Comparison of ENCODE assay signal across 11 cellular contexts in genomic region chr16:67965668-67966548, GRCh38. TPM values are rescaled to one million over a fixed set of nuclear protein-coding genes. Genes with fewer than 3 reads are reported as not detected.
DNase-seq lines count a peak whose midpoint lies in the region; ATAC-seq and TF ChIP-seq lines count a peak whose summit lies in the region.
"Had no signal": no experiment of that assay in that cellular context is flagged by ENCODE, and none has a peak within 500 bp of the region (broad histone marks: within the 10 kb centered on the region; RNA-seq: fewer than 3 reads in every experiment).

No MANE protein-coding gene starts in this region.

- H3K27ac ChIP-seq in iPS-20b (ENCODE audit: low read length) (no peak overlapping the region), stomach smooth muscle (ENCODE audit: low read length) (peak overlapping the region; percentile 89)

- peak overlapping the region; percentile 97 for H3K27ac Mint-ChIP-seq in HFFc6

- H3K9me3 Mint-ChIP-seq in HFFc6, result no peaks in the 10 kb centered on the region
- H3K9me3 Mint-ChIP-seq: central memory CD8-positive, alpha-beta T cell had no signal

- H3K27me3 Mint-ChIP-seq in HFFc6 (ENCODE audit: insufficient read depth), result peaks cover 3% of the 10 kb centered on the region; the same call in 1 of the 2 replicates
- H3K27me3 Mint-ChIP-seq: central memory CD8-positive, alpha-beta T cell had no signal

- peaks cover 59% of the 10 kb centered on the region for H3K4me1 Mint-ChIP-seq in HFFc6 (ENCODE audit: low read depth)

- ATAC-seq in HG03097 (IDR thresholded peaks at IDR 0.05; ENCODE audit: low FRiP score, unreplicated experiment) (no peak), GM18867 (IDR thresholded peaks at IDR 0.05; ENCODE audit: unreplicated experiment) (no peak)

- H3K4me3 Mint-ChIP-seq in HFFc6, result peak overlapping the region; percentile 100

- DNase-seq in HFFc6 (no peak), astrocyte of the hippocampus (ENCODE audit: low read depth, low spot score) (peak; percentile 65), DMS114 treated with DMSO at 0.1 percent for 48 hours (lab: John Stamatoyannopoulos, UW; ENCODE audit: unreplicated experiment) (no peak), T1000 (lab: John Stamatoyannopoulos, UW) (no peak)
- DNase-seq: activated CD4-positive, CD25-positive, alpha-beta regulatory T cell; NCI-H1930 had no signal

- peaks cover 45% of the 10 kb centered on the region for H3K36me3 Mint-ChIP-seq in HFFc6 (ENCODE audit: low read depth)

- H3K27me3 ChIP-seq in iPS-20b (ENCODE audit: insufficient read depth, low read length), result peaks cover 8% of the 10 kb centered on the region; the same call in 1 of the 2 replicates
- no peaks in the 10 kb centered on the region for H3K27me3 ChIP-seq in stomach smooth muscle (ENCODE audit: control insufficient read depth in 1 of 2, insufficient read depth in 2 of 2, low read length in 2 of 2)

- H3K4me3 ChIP-seq in iPS-20b (ENCODE audit: low read length), result peak overlapping the region; percentile 30; the same call in 1 of the 2 replicates
- H3K4me3 ChIP-seq in stomach smooth muscle (ENCODE audit: low read length in 2 of 2), result peak overlapping the region; percentile 33 to 96

- H3K36me3 ChIP-seq in iPS-20b (ENCODE audit: insufficient read depth, low read depth, low read length) (peaks cover 25% of the 10 kb centered on the region), stomach smooth muscle (ENCODE audit: control insufficient read depth in 2 of 2, insufficient read depth in 2 of 2, low read length in 2 of 2) (peaks cover 19 to 24% of the 10 kb centered on the region in 2 donors)

- peaks cover 25% of the 10 kb centered on the region for H3K4me1 ChIP-seq in iPS-20b (ENCODE audit: insufficient read depth, low read length)
- H3K4me1 ChIP-seq in stomach smooth muscle (ENCODE audit: control insufficient read depth, insufficient read depth, low read length), result peaks cover 65% of the 10 kb centered on the region

- H3K9me3 ChIP-seq in iPS-20b (ENCODE audit: insufficient read depth, low read depth, low read length) (no peaks in the 10 kb centered on the region), stomach smooth muscle (ENCODE audit: control insufficient read depth in 2 of 2, low read length in 2 of 2) (no peaks in the 10 kb centered on the region)

- H3K9ac ChIP-seq in iPS-20b (ENCODE audit: low read depth, low read length) (peak overlapping the region; percentile 59; the same call in 1 of the 2 replicates), stomach smooth muscle (ENCODE audit: low read length in 2 of 2) (peak overlapping the region; percentile 95)

- no peak for TF ChIP-seq CTCF in HFFc6 (IDR thresholded peaks at IDR 0.05)

RNA-seq across cellular contexts. Expression of gene SLC12A4, which starts 2.5 kb away (rescaled TPM):
- 100 to 1,000 TPM in 1 of 6 experiments, 10 to 100 TPM in 5; 89.8 to 113 (median 98.9) TPM for total RNA-seq in HFFc6 (2021; fragmentation: NEBNext Ultra II Directional; extraction: Animal tissue kit (Norgen Biotek cat#: 25700))

RNA-seq across cellular contexts. Expression of gene DPEP3, which starts 14.4 kb away (rescaled TPM):
- not detected for total RNA-seq in HFFc6 (2021; fragmentation: NEBNext Ultra II Directional; extraction: Animal tissue kit (Norgen Biotek cat#: 25700))

RNA-seq across cellular contexts. Expression of gene LCAT, which starts 22.0 kb away (rescaled TPM):
- total RNA-seq in HFFc6 (2021; fragmentation: NEBNext Ultra II Directional; extraction: Animal tissue kit (Norgen Biotek cat#: 25700)), result 10 to 100 TPM; 17.6 to 21.8 (median 19.8) TPM

RNA-seq across cellular contexts. Expression of gene PSMB10, which starts 29.3 kb away (rescaled TPM):
- total RNA-seq in HFFc6 (2021; fragmentation: NEBNext Ultra II Directional; extraction: Animal tissue kit (Norgen Biotek cat#: 25700)), result 10 to 100 TPM; 36.3 to 49.7 (median 40.0) TPM

RNA-seq across cellular contexts. Expression of gene DPEP2, which starts 33.4 kb away (rescaled TPM):
- not detected for total RNA-seq in HFFc6 (2021; fragmentation: NEBNext Ultra II Directional; extraction: Animal tissue kit (Norgen Biotek cat#: 25700))
